9 cellular contexts compared by ENCODE assay signal in genomic region chr2:237616373-237617304, GRCh38. TPM values are rescaled to one million over a fixed set of nuclear protein-coding genes. Genes with fewer than 3 reads are reported as not detected.
DNase-seq lines count a peak whose midpoint lies in the region; ATAC-seq, FAIRE-seq and TF ChIP-seq lines count a peak whose summit lies in the region.
"Had no signal": no experiment of that assay in that cellular context is flagged by ENCODE, and none has a peak within 500 bp of the region (broad histone marks: within the 10 kb centered on the region; RNA-seq: fewer than 3 reads in every experiment).

No MANE protein-coding gene starts in this region.

- H3K9me3 ChIP-seq in kidney (ENCODE audit: control insufficient read depth in 1 of 2, low read length in 2 of 2) (no peaks in the 10 kb centered on the region), thoracic aorta (no peaks in the 10 kb centered on the region)

- intact Hi-C loops in kidney (cut with DNase I), result no loop called here

- no peaks in the 10 kb centered on the region for H3K9me3 Mint-ChIP-seq in activated CD4-positive, alpha-beta T cell treated with anti-CD3 and anti-CD28 coated beads, Interleukin-2, amount 10 ng/mL, durations not matched to agents 7 days and 5 days

- H3K4me1 Mint-ChIP-seq in activated CD4-positive, alpha-beta T cell treated with anti-CD3 and anti-CD28 coated beads, Interleukin-2, amount 10 ng/mL, durations not matched to agents 7 days and 5 days, result peaks cover 38% of the 10 kb centered on the region

- H3K27ac ChIP-seq in angular gyrus (ENCODE audit: low read depth, low read length) (peak overlapping the region; percentile 69), kidney (ENCODE audit: low read depth in 2 of 2, low read length in 2 of 2) (peak overlapping the region; percentile 19 to 84), thoracic aorta (peak overlapping the region; percentile 89 to 95)

- no peaks in the 10 kb centered on the region for H3K36me3 Mint-ChIP-seq in activated CD4-positive, alpha-beta T cell treated with anti-CD3 and anti-CD28 coated beads, Interleukin-2, amount 10 ng/mL, durations not matched to agents 7 days and 5 days (ENCODE audit: low read depth)

- no peaks in the 10 kb centered on the region for H3K27me3 ChIP-seq in thoracic aorta (replicated peaks; ENCODE audit: insufficient read depth)

- POLR2A ChIA-PET in activated CD4-positive, alpha-beta T cell treated with anti-CD3 and anti-CD28 coated beads, Interleukin-2, amount 10 ng/mL, durations not matched to agents 7 days and 5 days (lab: Charles Lee), result no interaction called here

- peak; percentile 26 for DNase-seq in activated CD4-positive, alpha-beta T cell treated with anti-CD3 and anti-CD28 coated beads, Interleukin-2, amount 10 ng/mL, durations not matched to agents 7 days and 5 days
- no peak for DNase-seq in activated CD4-positive, alpha-beta T cell treated with anti-CD3 and anti-CD28 coated beads, Interleukin-2, amount 50 U/mL, for 48 hours
- no peak for DNase-seq in kidney
- no peak for DNase-seq in thoracic aorta (ENCODE audit: low spot score)
- DNase-seq in RKO (ENCODE audit: low spot score), result no peak
- no peak for DNase-seq in retina
- DNase-seq: ACHN had no signal

- peak overlapping the region; percentile 38 for H3K27ac Mint-ChIP-seq in activated CD4-positive, alpha-beta T cell treated with anti-CD3 and anti-CD28 coated beads, Interleukin-2, amount 10 ng/mL, durations not matched to agents 7 days and 5 days

- H3K27me3 Mint-ChIP-seq in activated CD4-positive, alpha-beta T cell treated with anti-CD3 and anti-CD28 coated beads, Interleukin-2, amount 10 ng/mL, durations not matched to agents 7 days and 5 days, result peaks cover 6% of the 10 kb centered on the region

- H3K36me3 ChIP-seq in kidney (ENCODE audit: control insufficient read depth in 1 of 2, insufficient read depth in 2 of 2, low read length in 2 of 2) (no peaks in the 10 kb centered on the region), thoracic aorta (no peaks in the 10 kb centered on the region)

- peak overlapping the region; percentile 23 for H3K4me3 Mint-ChIP-seq in activated CD4-positive, alpha-beta T cell treated with anti-CD3 and anti-CD28 coated beads, Interleukin-2, amount 10 ng/mL, durations not matched to agents 7 days and 5 days

- CTCF ChIA-PET in activated CD4-positive, alpha-beta T cell treated with anti-CD3 and anti-CD28 coated beads, Interleukin-2, amount 10 ng/mL, durations not matched to agents 7 days and 5 days (lab: Charles Lee), result interaction anchor here (1.0 to 1.5 kb wide), 3 partner anchors 13 to 56 kb away, joined by 3 to 6 read pairs (median 4); no protein-coding TSS in a partner anchor

- ATAC-seq in thoracic aorta (ENCODE audit: insufficient number of reproducible peaks, low FRiP score, low read depth) (peak; percentile 90), HG03139 (IDR thresholded peaks at IDR 0.05; ENCODE audit: unreplicated experiment) (no peak)

- peak overlapping the region; percentile 5 to 15 for H3K9ac ChIP-seq in kidney (ENCODE audit: low read length in 2 of 2)

- no peak for TF ChIP-seq CTCF in kidney (IDR thresholded peaks at IDR 0.05; ENCODE audit: borderline replicate concordance, extremely low read depth, insufficient read depth)
- TF ChIP-seq CTCF in thoracic aorta (IDR thresholded peaks at IDR 0.05), result no peak

- H3K4me1 ChIP-seq in kidney (ENCODE audit: control insufficient read depth in 1 of 2, insufficient read depth in 1 of 2, low read depth in 1 of 2, low read length in 2 of 2) (peaks cover 25 to 29% of the 10 kb centered on the region in 2 donors), thoracic aorta (ENCODE audit: control insufficient read depth in 1 of 2, low read depth in 2 of 2) (peaks cover 42 to 56% of the 10 kb centered on the region in 2 donors)

- FAIRE-seq in kidney (lab: Jason Lieb, UNC), result no peak

- H3K4me3 ChIP-seq in kidney (ENCODE audit: low read length in 2 of 2), result peak overlapping the region in 1 of 2 donors; percentile 3
- H3K4me3 ChIP-seq in thoracic aorta, result peak overlapping the region; percentile 5

RNA-seq across cellular contexts. Expression of gene LRRFIP1, which starts 10.7 kb away (rescaled TPM):
- 100 to 1,000 TPM; 187 to 196 TPM for total RNA-seq in activated CD4-positive, alpha-beta T cell treated with anti-CD3 and anti-CD28 coated beads, Interleukin-2, amount 10 ng/mL, durations not matched to agents 7 days and 5 days
- 204 TPM for total RNA-seq in kidney
- polyA plus RNA-seq in kidney (ENCODE audit: insufficient read depth, low read depth, low replicate concordance), result 39.1 TPM
- total RNA-seq in thoracic aorta, result 100 to 1,000 TPM; 196 to 244 TPM

RNA-seq across cellular contexts. Expression of gene RAB17, which starts 26.1 kb away (rescaled TPM):
- not detected for total RNA-seq in activated CD4-positive, alpha-beta T cell treated with anti-CD3 and anti-CD28 coated beads, Interleukin-2, amount 10 ng/mL, durations not matched to agents 7 days and 5 days
- total RNA-seq in kidney (59.1 TPM), thoracic aorta (1 to 10 TPM; 6.4 to 6.5 TPM)
- 151 TPM for polyA plus RNA-seq in kidney (ENCODE audit: insufficient read depth, low read depth, low replicate concordance)

RNA-seq across cellular contexts. Expression of gene PRLH, which starts 50.3 kb away (rescaled TPM):
- total RNA-seq in activated CD4-positive, alpha-beta T cell treated with anti-CD3 and anti-CD28 coated beads, Interleukin-2, amount 10 ng/mL, durations not matched to agents 7 days and 5 days, result not detected
- total RNA-seq in kidney, result not detected
- not detected for polyA plus RNA-seq in kidney (ENCODE audit: insufficient read depth, low read depth, low replicate concordance)
- total RNA-seq in thoracic aorta, result not detected

Comparison
In these comparisons a context has a peak if more than half of its experiments do, and no peak if none do; other contexts are left out.
1. RNA of gene RAB17, which starts 26.1 kb away (total RNA-seq): 59.1 TPM in kidney (single experiment) and 6.4 to 6.5 TPM in thoracic aorta; not detected in activated CD4-positive, alpha-beta T cell treated with anti-CD3 and anti-CD28 coated beads, Interleukin-2, amount 10 ng/mL, durations not matched to agents 7 days and 5 days; every median in the first group is over 4 times any median in the second.
2. Peak in every context shown above with its lines, with median percentiles within 50 percentile points of each other: H3K27ac ChIP-seq.